Comparison of ENCODE assay signal across 8 cellular contexts in genomic region chr3:170809021-170809974, GRCh38.
DNase-seq lines count a peak whose midpoint lies in the region; ATAC-seq and TF ChIP-seq lines count a peak whose summit lies in the region.

No MANE protein-coding gene starts in this region.

- TF ChIP-seq POLR2A in testis (IDR thresholded peaks at IDR 0.05) = no peak

- intact Hi-C loops in testis (cut with DNase I; ENCODE audit: low total_unique reads) = no loop called here

- H3K4me3 Mint-ChIP-seq in T-helper 2 cell treated with Interferon-gamma antibody and Interleukin-4, amounts not matched to agents 5 μg/mL and 100 μg/mL, for 36 hours = no peak overlapping the region

- no peak overlapping the region for H3K27ac ChIP-seq in testis

- H3K4me3 ChIP-seq in HFF-Myc (replicated peaks; ENCODE audit: low read depth, low read length) (no peak overlapping the region), astrocyte of the spinal cord (ENCODE audit: low read depth, low read length) (no peak overlapping the region), testis (no peak overlapping the region)

- H3K36me3 Mint-ChIP-seq in T-helper 2 cell treated with Interferon-gamma antibody and Interleukin-4, amounts not matched to agents 5 μg/mL and 100 μg/mL, for 36 hours (ENCODE audit: low read depth) = no peaks in the 10 kb centered on the region

- peak; percentile 66 for DNase-seq in D341Med (ENCODE audit: low spot score)
- DNase-seq in HFF-Myc (ENCODE audit: extremely low read depth, low read depth) = peak; percentile 88
- DNase-seq in NCI-H510A treated with DMSO at 0.1 percent for 48 hours (lab: John Stamatoyannopoulos, UW) = peak; percentile 85
- DNase-seq in astrocyte of the spinal cord (ENCODE audit: low read depth, low spot score) = peak; percentile 81
- peak; percentile 84 for DNase-seq in iris pigment epithelial cell (ENCODE audit: low read depth)
- peak; percentile 73 for DNase-seq in testis
- no peak for DNase-seq in T-helper 2 cell treated with Interferon-gamma antibody and Interleukin-4, amounts not matched to agents 5 μg/mL and 100 μg/mL, for 36 hours (ENCODE audit: low spot score)

- peaks cover 4% of the 10 kb centered on the region for H3K4me1 Mint-ChIP-seq in T-helper 2 cell treated with Interferon-gamma antibody and Interleukin-4, amounts not matched to agents 5 μg/mL and 100 μg/mL, for 36 hours (ENCODE audit: low read depth)

- H3K27ac Mint-ChIP-seq in T-helper 2 cell treated with Interferon-gamma antibody and Interleukin-4, amounts not matched to agents 5 μg/mL and 100 μg/mL, for 36 hours = no peak overlapping the region

- peaks cover 3% of the 10 kb centered on the region for H3K4me1 ChIP-seq in testis

- ATAC-seq in HG03196 (IDR thresholded peaks at IDR 0.05; ENCODE audit: unreplicated experiment) = no peak

- H3K9me3 Mint-ChIP-seq in T-helper 2 cell treated with Interferon-gamma antibody and Interleukin-4, amounts not matched to agents 5 μg/mL and 100 μg/mL, for 36 hours = no peaks in the 10 kb centered on the region

- peaks cover 19% of the 10 kb centered on the region for H3K27me3 Mint-ChIP-seq in T-helper 2 cell treated with Interferon-gamma antibody and Interleukin-4, amounts not matched to agents 5 μg/mL and 100 μg/mL, for 36 hours (ENCODE audit: low read depth)

- 75 to 85% methylated on average over 14 of the region's 14 CpGs for WGBS in testis, 2 donors

- TF ChIP-seq CTCF in HFF-Myc (IDR thresholded peaks at IDR 0.05; ENCODE audit: low read depth, low read length, missing control alignments) (peak; percentile 68), astrocyte of the spinal cord (IDR thresholded peaks at IDR 0.05; ENCODE audit: low read depth, low read length) (peak; percentile 75), testis (IDR thresholded peaks at IDR 0.05) (peak; percentile 5 to 58 (median 47))

- H3K27me3 ChIP-seq in testis = no peaks in the 10 kb centered on the region

- no peaks in the 10 kb centered on the region for H3K36me3 ChIP-seq in testis (ENCODE audit: low read depth, missing control alignments)

- no peaks in the 10 kb centered on the region for H3K9me3 ChIP-seq in testis

- in situ Hi-C loops in astrocyte of the spinal cord (cut with HindIII; ENCODE audit: low sequenced_read_pairs) = no loop called here
